In genomic region chr3:197349368-197349767, GRCh38 we compare ENCODE assay signal across 20 cellular contexts.
"Had no signal": no experiment of that assay in that cellular context is flagged by ENCODE, and none has a peak within 500 bp of the region (broad histone marks: within the 10 kb centered on the region; RNA-seq: fewer than 3 reads in every experiment).

No MANE protein-coding gene starts in this region.

- H3K4me1 Mint-ChIP-seq: activated CD4-positive, alpha-beta T cell treated with anti-CD3 and anti-CD28 coated beads, Interleukin-2, amount 10 ng/mL, durations not matched to agents 7 days and 5 days; activated naive CD4-positive, alpha-beta T cell treated with anti-CD3 and anti-CD28 coated beads, Interleukin-2, amount 10 ng/mL, durations not matched to agents 7 days and 5 days; activated naive CD8-positive, alpha-beta T cell treated with anti-CD3 and anti-CD28 coated beads, Interleukin-2, amount 50 U/mL, for 24 hours had no signal

- H3K27ac Mint-ChIP-seq: activated CD4-positive, alpha-beta T cell treated with anti-CD3 and anti-CD28 coated beads, Interleukin-2, amount 10 ng/mL, durations not matched to agents 7 days and 5 days; activated naive CD4-positive, alpha-beta T cell treated with anti-CD3 and anti-CD28 coated beads, Interleukin-2, amount 10 ng/mL, durations not matched to agents 7 days and 5 days; activated naive CD8-positive, alpha-beta T cell treated with anti-CD3 and anti-CD28 coated beads, Interleukin-2, amount 50 U/mL, for 24 hours; stimulated activated naive CD8-positive, alpha-beta T cell treated with anti-CD3 and anti-CD28 coated beads, Interleukin-15, Interleukin-2, amounts not matched to agents 100 ng/mL and 50 ng/mL, for 24 hours; type B pancreatic cell had no signal

- H3K9me3 Mint-ChIP-seq: activated CD4-positive, alpha-beta T cell treated with anti-CD3 and anti-CD28 coated beads, Interleukin-2, amount 10 ng/mL, durations not matched to agents 7 days and 5 days; activated naive CD4-positive, alpha-beta T cell treated with anti-CD3 and anti-CD28 coated beads, Interleukin-2, amount 10 ng/mL, durations not matched to agents 7 days and 5 days; activated naive CD8-positive, alpha-beta T cell treated with anti-CD3 and anti-CD28 coated beads, Interleukin-2, amount 50 U/mL, for 24 hours; activated T-cell treated with anti-CD3 and anti-CD28 coated beads, Interleukin-2, amount 50 U/mL, for 4 hours; stimulated activated naive CD8-positive, alpha-beta T cell treated with anti-CD3 and anti-CD28 coated beads, Interleukin-15, Interleukin-2, amounts not matched to agents 100 ng/mL and 50 ng/mL, for 24 hours; type B pancreatic cell had no signal

- H3K36me3 ChIP-seq: esophagus squamous epithelium, lower lobe of right lung had no signal

- DNase-seq: activated CD4-positive, alpha-beta T cell treated with anti-CD3 and anti-CD28 coated beads, Interleukin-2, amount 10 ng/mL, durations not matched to agents 7 days and 5 days; activated CD8-positive, alpha-beta memory T cell treated with anti-CD3 and anti-CD28 coated beads, Interleukin-2, amount 50 U/mL, for 4 hours; activated effector memory CD4-positive, alpha-beta T cell treated with Interleukin-2 at 50 U/mL for 16 hours; activated naive CD4-positive, alpha-beta T cell treated with anti-CD3 and anti-CD28 coated beads, Interleukin-2, amount 10 ng/mL, durations not matched to agents 7 days and 5 days; activated naive CD8-positive, alpha-beta T cell treated with anti-CD3 and anti-CD28 coated beads, Interleukin-2, amount 50 U/mL, for 24 hours; activated T-cell treated with anti-CD3 and anti-CD28 coated beads, Interleukin-2, amount 50 U/mL, for 4 hours; aorta; dermis blood vessel endothelial cell; effector memory CD4-positive, alpha-beta T cell; esophagus squamous epithelium; lower lobe of right lung; psoas muscle; right cardiac atrium; stimulated activated CD4-positive, alpha-beta T cell treated with anti-CD3 and anti-CD28 coated beads, Interleukin-15, amount 100 ng/mL, for 24 hours; stimulated activated CD4-positive, alpha-beta T cell treated with anti-CD3 and anti-CD28 coated beads, Interleukin-2, amount 100 ng/mL, for 48 hours; T1000 had no signal

- H3K4me3 Mint-ChIP-seq: activated CD4-positive, alpha-beta T cell treated with anti-CD3 and anti-CD28 coated beads, Interleukin-2, amount 10 ng/mL, durations not matched to agents 7 days and 5 days; activated naive CD4-positive, alpha-beta T cell treated with anti-CD3 and anti-CD28 coated beads, Interleukin-2, amount 10 ng/mL, durations not matched to agents 7 days and 5 days; activated naive CD8-positive, alpha-beta T cell treated with anti-CD3 and anti-CD28 coated beads, Interleukin-2, amount 50 U/mL, for 24 hours; activated T-cell treated with anti-CD3 and anti-CD28 coated beads, Interleukin-2, amount 50 U/mL, for 4 hours; stimulated activated naive CD8-positive, alpha-beta T cell treated with anti-CD3 and anti-CD28 coated beads, Interleukin-15, Interleukin-2, amounts not matched to agents 100 ng/mL and 50 ng/mL, for 24 hours; type B pancreatic cell had no signal

- H3K4me1 ChIP-seq: lower lobe of right lung had no signal

- H3K36me3 Mint-ChIP-seq: activated naive CD4-positive, alpha-beta T cell treated with anti-CD3 and anti-CD28 coated beads, Interleukin-2, amount 10 ng/mL, durations not matched to agents 7 days and 5 days; type B pancreatic cell had no signal

- ATAC-seq: activated CD4-positive, CD25-positive, alpha-beta regulatory T cell treated with anti-CD3 and anti-CD28 coated beads, Interleukin-2, amount 50 U/mL, for 24 hours; activated naive CD8-positive, alpha-beta T cell treated with anti-CD3 and anti-CD28 coated beads, Interleukin-2, amount 50 U/mL, for 24 hours; activated T-cell treated with anti-CD3 and anti-CD28 coated beads, Interleukin-2, amount 50 U/mL, for 4 hours; lower lobe of right lung; psoas muscle; right cardiac atrium had no signal

- H3K27me3 ChIP-seq: esophagus squamous epithelium had no signal

- H3K4me3 ChIP-seq: esophagus squamous epithelium, lower lobe of right lung, psoas muscle, skin epidermis had no signal

- H3K27ac ChIP-seq: esophagus squamous epithelium, lower lobe of right lung, psoas muscle, skin epidermis had no signal
